Comparison of ENCODE assay signal across 9 cellular contexts in genomic region chr3:52091566-52092290, GRCh38. TPM values are rescaled to one million over a fixed set of nuclear protein-coding genes. Genes with fewer than 3 reads are reported as not detected.
A peak's percentile ranks its signal among the peaks of the same experiment; 100 is the strongest.
DNase-seq lines count a peak whose midpoint lies in the region; ATAC-seq and TF ChIP-seq lines count a peak whose summit lies in the region.
"Had no signal": no experiment of that assay in that cellular context is flagged by ENCODE, and none has a peak within 500 bp of the region (broad histone marks: within the 10 kb centered on the region; RNA-seq: fewer than 3 reads in every experiment).

No MANE protein-coding gene starts in this region.

- H3K79me2 ChIP-seq in H9 (ENCODE audit: insufficient read depth, low read length), result no peaks in the 10 kb centered on the region

- H3T11ph ChIP-seq in H9 (ENCODE audit: low read length), result no peak overlapping the region

- no peak overlapping the region for H3K56ac ChIP-seq in H9 (ENCODE audit: insufficient read length, low read depth, low read length)

- no peak overlapping the region for H3K23ac ChIP-seq in H9 (ENCODE audit: insufficient read length, low read depth, low read length)

- H4K5ac ChIP-seq in H9 (ENCODE audit: insufficient read length, low read depth, low read length), result no peak overlapping the region

- H3K4me1 ChIP-seq in H9 (ENCODE audit: insufficient read depth, low read length) (no peaks in the 10 kb centered on the region), spleen (peaks cover 0 to 38% (median 21%) of the 10 kb centered on the region in 6 donors)

- peaks cover 10 to 27% (median 23%) of the 10 kb centered on the region in 3 experiments; a peak in 6 of 7 replicates for H3K36me3 Mint-ChIP-seq in H9 (ENCODE audit: insufficient read depth in 1 of 3, low read depth in 3 of 3)

- H4K20me1 ChIP-seq in H9 (ENCODE audit: control insufficient read depth, insufficient read depth, insufficient read length), result no peaks in the 10 kb centered on the region

- no peak overlapping the region for H4K91ac ChIP-seq in H9 (ENCODE audit: insufficient read length, low read depth, low read length)

- in situ Hi-C loops in astrocyte of the spinal cord (cut with HindIII; ENCODE audit: low sequenced_read_pairs), result loop anchor here (5.0 kb wide), 1 partner anchor 44 kb away; no protein-coding TSS in a partner anchor

- TF ChIP-seq CTCF in H9 (conservative IDR thresholded peaks at IDR 0.05) (no peak), astrocyte of the spinal cord (IDR thresholded peaks at IDR 0.05; ENCODE audit: low read depth, low read length) (no peak), spleen (IDR thresholded peaks at IDR 0.05 in 8 of 11, conservative IDR thresholded peaks at IDR 0.05 in 3 of 11) (no peak)

- no peak for ATAC-seq in GM21360 (IDR thresholded peaks at IDR 0.05; ENCODE audit: unreplicated experiment)
- no peak for ATAC-seq in GM21515 (IDR thresholded peaks at IDR 0.05; ENCODE audit: unreplicated experiment)

- peaks cover 6 to 26% of the 10 kb centered on the region in 2 experiments for H3K4me1 Mint-ChIP-seq in H9

- H3K79me1 ChIP-seq in H9 (ENCODE audit: insufficient read depth, low read depth, low read length, poor library complexity, severe bottlenecking), result no peaks in the 10 kb centered on the region

- WGBS in H9 (ENCODE audit: extremely low coverage, insufficient read length, low lambda C conversion rate), result no CpG with 5 or more reads among the region's 6 CpGs
- 87 to 95% (median 92%) methylated on average over 6 of the region's 6 CpGs for WGBS in spleen, 5 donors

- no peaks in the 10 kb centered on the region for H3K27me3 Mint-ChIP-seq in H9 (ENCODE audit: low read depth)

- H3K9ac ChIP-seq in H9 (ENCODE audit: extremely low read depth, insufficient read length, low read length), result no peak overlapping the region

- peak overlapping the region; percentile 41 to 89 (median 78); a peak in 5 of 7 replicates for H3K27ac Mint-ChIP-seq in H9

- intact Hi-C loops in spleen (cut with DNase I; ENCODE audit: low total_unique reads), result no loop called here

- no peak overlapping the region for H2BK120ac ChIP-seq in H9 (ENCODE audit: low read depth, low read length, poor library complexity, severe bottlenecking)

- H3K27me3 ChIP-seq in H9 (ENCODE audit: insufficient read depth, low read length) (no peaks in the 10 kb centered on the region), spleen (replicated peaks in 1 of 7) (no peaks in the 10 kb centered on the region)

- no peak for DNase-seq in H9
- peak; percentile 15 for DNase-seq in astrocyte of the spinal cord (ENCODE audit: low read depth, low spot score)
- DNase-seq in inferior parietal cortex (ENCODE audit: extremely low spot score), result peak; percentile 36
- DNase-seq in spleen, result peak; percentile 61
- DNase-seq in NCI-H526 treated with DMSO at 0.1 percent for 48 hours (lab: John Stamatoyannopoulos, UW), result no peak
- no peak for DNase-seq in SKM-1 (lab: John Stamatoyannopoulos, UW; ENCODE audit: unreplicated experiment)
- DNase-seq: NCI-H1092 had no signal

- H3K27ac ChIP-seq in H9 (ENCODE audit: insufficient read length, low read depth, low read length) (no peak overlapping the region), spleen (no peak overlapping the region)

- H3K4me2 ChIP-seq in H9 (ENCODE audit: insufficient read depth, insufficient read length, low read length), result no peak overlapping the region

- no peaks in the 10 kb centered on the region for H3K23me2 ChIP-seq in H9 (ENCODE audit: insufficient read length, low read depth, low read length, poor library complexity, severe bottlenecking)

- H2AK5ac ChIP-seq in H9 (ENCODE audit: insufficient read length, low read length), result no peak overlapping the region

- H3K9me3 Mint-ChIP-seq in H9, result no peaks in the 10 kb centered on the region

- TF ChIP-seq POLR2A in spleen (IDR thresholded peaks at IDR 0.05), result no peak

- peaks cover 0 to 34% (median 0%) of the 10 kb centered on the region in 6 donors for H3K36me3 ChIP-seq in spleen

- no peak overlapping the region for H2BK15ac ChIP-seq in H9 (ENCODE audit: low read depth, low read length)

- H2BK12ac ChIP-seq in H9 (ENCODE audit: insufficient read length, low read depth, low read length), result no peak overlapping the region

- no peak overlapping the region for H3K18ac ChIP-seq in H9 (ENCODE audit: insufficient read length, low read depth, low read length)

- no peak overlapping the region for H3K4me3 ChIP-seq in astrocyte of the spinal cord (ENCODE audit: low read depth, low read length)
- H3K4me3 ChIP-seq in spleen, result no peak overlapping the region

- H4K8ac ChIP-seq in H9 (replicated peaks; ENCODE audit: insufficient read length, low read depth, low read length), result no peak overlapping the region

- no peak overlapping the region for H3K4ac ChIP-seq in H9 (ENCODE audit: low read depth, low read length)

- no peak overlapping the region for H2BK5ac ChIP-seq in H9 (ENCODE audit: insufficient read length, low read length)

- H2AFZ ChIP-seq in H9 (ENCODE audit: low read length), result no peak overlapping the region

- H3K9me3 ChIP-seq in H9 (ENCODE audit: control insufficient read depth, low read depth, low read length), result no peaks in the 10 kb centered on the region
- no peaks in the 10 kb centered on the region for H3K9me3 ChIP-seq in spleen

- no peak overlapping the region for H2BK20ac ChIP-seq in H9 (ENCODE audit: low read depth, low read length, poor library complexity, severe bottlenecking)

- peak overlapping the region in 1 of 2 experiments; percentile 26; a peak in 1 of 5 replicates for H3K4me3 Mint-ChIP-seq in H9

- no peak overlapping the region for H3K14ac ChIP-seq in H9 (ENCODE audit: insufficient read depth, low read length)

RNA-seq across cellular contexts. Expression of gene DUSP7, which starts 35.4 kb away (rescaled TPM):
- total RNA-seq in H9 (2021), result 23.5 and 24.0 TPM in 2 replicates
- 10 to 100 TPM; 31.5 to 68.6 (median 42.6) TPM for total RNA-seq in spleen
- 10 to 100 TPM in 1 of 3 donors, 1 to 10 TPM in 2; 5.4 to 20.1 (median 6.9) TPM for polyA plus RNA-seq in spleen

Comparison
In these comparisons a context has a peak if more than half of its experiments do, and no peak if none do; other contexts are left out.
1. DNase-seq: peak in astrocyte of the spinal cord (single experiment), inferior parietal cortex (single experiment) and spleen (single experiment); none in H9 (single experiment), NCI-H526 treated with DMSO at 0.1 percent for 48 hours (single experiment) and SKM-1 (single experiment).